In the genomic region with DNA sequence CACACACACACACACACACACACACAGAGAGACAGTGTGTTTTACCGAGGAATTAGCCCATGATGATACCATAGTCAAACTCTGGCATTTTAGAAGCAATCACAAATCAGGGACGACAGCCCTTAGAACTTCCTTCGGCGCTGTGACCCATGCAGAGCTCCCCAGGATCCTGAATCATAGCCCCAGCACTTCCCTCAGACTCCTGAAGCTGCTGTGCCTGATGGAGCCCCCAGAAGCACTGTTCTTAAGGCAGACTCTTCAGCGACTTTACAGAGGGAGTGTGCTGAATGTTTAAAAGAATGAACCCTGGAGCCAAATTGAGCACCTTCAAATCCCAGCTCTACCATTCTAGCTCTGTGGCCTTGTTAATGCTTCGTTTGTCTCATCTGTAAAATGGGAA, we compare ENCODE assay signal across 24 cellular contexts.
"Had no signal": no experiment of that assay in that cellular context is flagged by ENCODE, and none has a peak within 500 bp of the region (broad histone marks: within the 10 kb centered on the region; RNA-seq: fewer than 3 reads in every experiment).

No MANE protein-coding gene starts in this region.

- H3K4me3 Mint-ChIP-seq: endodermal cell; immature natural killer cell; memory B cell; naive thymus-derived CD8-positive, alpha-beta T cell; stimulated activated memory B cell treated with anti-CD40 and anti-IgM and Interleukin-4, amounts not matched to agents 10 μg/mL and 1 μg/mL and 100 μg/mL, for 72 hours; stimulated activated naive CD8-positive, alpha-beta T cell treated with anti-CD3 and anti-CD28 coated beads, Interleukin-15, Interleukin-2, amounts not matched to agents 100 ng/mL and 50 ng/mL, for 24 hours had no signal

- H3K36me3 ChIP-seq: colonic mucosa, left ventricle myocardium inferior, lower lobe of right lung, neutrophil, right lobe of liver, spleen, tibial artery, upper lobe of right lung had no signal

- DNase-seq: colonic mucosa; dermis blood vessel endothelial cell; endodermal cell; erythroblast; foreskin keratinocyte; immature natural killer cell; left ventricle myocardium inferior; lower lobe of right lung; naive thymus-derived CD8-positive, alpha-beta T cell; psoas muscle; retina; right lobe of liver; spleen; stimulated activated CD4-positive, alpha-beta T cell treated with anti-CD3 and anti-CD28 coated beads, Interleukin-15, amount 100 ng/mL, for 24 hours; stimulated activated CD4-positive, alpha-beta T cell treated with anti-CD3 and anti-CD28 coated beads, Interleukin-1b, Interleukin-23, amount 100 ng/mL, for 48 hours; stimulated activated CD4-positive, alpha-beta T cell treated with anti-CD3 and anti-CD28 coated beads, Interleukin-4, amount 100 ng/mL, for 24 hours; tibial artery; upper lobe of right lung had no signal

- H3K9me3 Mint-ChIP-seq: endodermal cell; memory B cell; naive thymus-derived CD8-positive, alpha-beta T cell; stimulated activated memory B cell treated with anti-CD40 and anti-IgM and Interleukin-4, amounts not matched to agents 10 μg/mL and 1 μg/mL and 100 μg/mL, for 72 hours; stimulated activated naive CD8-positive, alpha-beta T cell treated with anti-CD3 and anti-CD28 coated beads, Interleukin-15, Interleukin-2, amounts not matched to agents 100 ng/mL and 50 ng/mL, for 24 hours had no signal

- ATAC-seq: foreskin keratinocyte; lower lobe of right lung; naive thymus-derived CD8-positive, alpha-beta T cell; psoas muscle; right lobe of liver; stimulated activated memory B cell treated with anti-CD40 and anti-IgM and Interleukin-4, amounts not matched to agents 10 μg/mL and 1 μg/mL and 100 μg/mL, for 72 hours; upper lobe of right lung had no signal

- H3K27ac ChIP-seq: colonic mucosa, foreskin keratinocyte, left ventricle myocardium inferior, lower lobe of right lung, neutrophil, psoas muscle, right lobe of liver, spleen, tibial artery, upper lobe of right lung had no signal

- H3K27ac Mint-ChIP-seq: endodermal cell; immature natural killer cell; memory B cell; naive thymus-derived CD8-positive, alpha-beta T cell; stimulated activated memory B cell treated with anti-CD40 and anti-IgM and Interleukin-4, amounts not matched to agents 10 μg/mL and 1 μg/mL and 100 μg/mL, for 72 hours; stimulated activated naive CD8-positive, alpha-beta T cell treated with anti-CD3 and anti-CD28 coated beads, Interleukin-15, Interleukin-2, amounts not matched to agents 100 ng/mL and 50 ng/mL, for 24 hours had no signal

- FAIRE-seq: endothelial cell of umbilical vein, keratinocyte had no signal

- H3K36me3 Mint-ChIP-seq: immature natural killer cell; memory B cell; naive thymus-derived CD8-positive, alpha-beta T cell; stimulated activated memory B cell treated with anti-CD40 and anti-IgM and Interleukin-4, amounts not matched to agents 10 μg/mL and 1 μg/mL and 100 μg/mL, for 72 hours had no signal

- H3K4me1 Mint-ChIP-seq: endodermal cell; immature natural killer cell; memory B cell; stimulated activated memory B cell treated with anti-CD40 and anti-IgM and Interleukin-4, amounts not matched to agents 10 μg/mL and 1 μg/mL and 100 μg/mL, for 72 hours had no signal

- H3K27me3 ChIP-seq: colonic mucosa, foreskin keratinocyte, neutrophil, right lobe of liver, spleen, tibial artery, upper lobe of right lung had no signal

- H3K4me1 ChIP-seq: colonic mucosa, left ventricle myocardium inferior, lower lobe of right lung, psoas muscle, right lobe of liver, spleen, tibial artery, upper lobe of right lung had no signal

- H3K9me3 ChIP-seq: colonic mucosa, lower lobe of right lung, neutrophil, psoas muscle, right lobe of liver, spleen, tibial artery, upper lobe of right lung had no signal

- H3K4me3 ChIP-seq: colonic mucosa, left ventricle myocardium inferior, lower lobe of right lung, psoas muscle, right lobe of liver, spleen, tibial artery, upper lobe of right lung had no signal

- H3K27me3 Mint-ChIP-seq: naive thymus-derived CD8-positive, alpha-beta T cell; stimulated activated naive CD8-positive, alpha-beta T cell treated with anti-CD3 and anti-CD28 coated beads, Interleukin-15, Interleukin-2, amounts not matched to agents 100 ng/mL and 50 ng/mL, for 24 hours had no signal
